ENCODE assay signal across 31 cellular contexts in the genomic region with DNA sequence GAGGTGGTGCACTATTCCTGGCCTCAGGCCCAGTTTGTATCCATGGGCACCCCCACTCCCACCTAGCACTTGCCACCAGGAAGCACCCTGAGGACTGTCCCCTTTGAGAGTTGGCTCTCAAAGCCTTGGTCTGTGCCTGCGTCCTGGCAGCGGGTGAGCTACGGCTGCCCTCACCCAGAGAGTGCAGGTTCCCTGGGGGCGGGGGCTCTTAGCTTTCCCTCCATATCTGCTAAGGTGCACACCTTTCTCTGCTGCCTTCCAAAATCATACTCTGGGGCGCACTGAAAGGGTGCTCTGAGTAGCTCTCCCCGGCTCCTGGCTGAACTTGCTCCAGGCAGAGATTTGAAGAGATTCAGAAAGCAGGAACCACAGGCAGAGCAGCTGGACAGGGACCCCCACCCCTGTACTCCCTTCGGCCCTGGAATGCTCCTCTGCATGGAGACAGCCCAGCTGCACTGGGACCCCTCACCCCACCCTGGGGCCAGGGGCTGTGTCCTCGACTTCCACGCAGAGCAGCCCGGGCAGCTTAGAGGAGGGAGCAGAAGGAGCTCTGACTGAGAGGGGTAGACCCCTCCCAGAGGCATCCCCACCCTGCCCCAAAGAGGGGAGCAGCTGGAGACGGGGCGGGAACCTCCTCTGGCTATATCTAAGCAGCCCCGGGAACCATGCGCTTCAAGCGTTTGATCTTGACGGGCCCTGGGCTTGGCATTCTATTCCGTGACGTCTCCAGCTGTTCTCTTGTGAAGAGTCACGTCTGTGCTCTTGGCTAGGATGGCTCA. TPM values are rescaled to one million over a fixed set of nuclear protein-coding genes. Genes with fewer than 3 reads are reported as not detected.
DNase-seq lines count a peak whose midpoint lies in the region; ATAC-seq lines count a peak whose summit lies in the region.
"Had no signal": no experiment of that assay in that cellular context is flagged by ENCODE, and none has a peak within 500 bp of the region (broad histone marks: within the 10 kb centered on the region; RNA-seq: fewer than 3 reads in every experiment).

No MANE protein-coding gene starts in this region.

- peak; percentile 25 for DNase-seq in activated naive CD8-positive, alpha-beta T cell treated with anti-CD3 and anti-CD28 coated beads, Interleukin-2, amount 10 ng/mL, durations not matched to agents 7 days and 5 days
- DNase-seq in activated naive CD8-positive, alpha-beta T cell treated with anti-CD3 and anti-CD28 coated beads for 36 hours, result no peak
- peak; percentile 77 for DNase-seq in NCI-H69 (lab: John Stamatoyannopoulos, UW)
- peak; percentile 31 for DNase-seq in fibroblast of peridontal ligament (ENCODE audit: extremely low read depth)
- peak; percentile 72 for DNase-seq in posterior vena cava (ENCODE audit: low spot score)
- no peak for DNase-seq in NCI-H1694 treated with DMSO at 0.1 percent for 48 hours (lab: John Stamatoyannopoulos, UW)
- DNase-seq: activated CD4-positive, alpha-beta T cell treated with anti-CD3 and anti-CD28 coated beads, Interleukin-2, amount 10 ng/mL, durations not matched to agents 7 days and 5 days; activated naive CD8-positive, alpha-beta T cell treated with anti-CD3 and anti-CD28 coated beads, Interleukin-2, amount 50 U/mL, for 24 hours; BE2C; brain microvascular endothelial cell; colonic mucosa; effector memory CD8-positive, alpha-beta T cell; GDM1; KBM-7; lower lobe of right lung; MG63; NCI-H1436 treated with DMSO at 0.1 percent for 48 hours; NK-92 treated with Interleukin-12 subunit alpha and Interleukin-12 subunit beta, amount 100 ng/mL, for 24 hours; stimulated activated CD4-positive, alpha-beta T cell treated with anti-CD3 and anti-CD28 coated beads, Interleukin-1b, Interleukin-23, amount 100 ng/mL, for 48 hours; T-helper 17 cell had no signal

- H3K4me1 Mint-ChIP-seq in activated naive CD8-positive, alpha-beta T cell treated with anti-CD3 and anti-CD28 coated beads, Interleukin-2, amount 10 ng/mL, durations not matched to agents 7 days and 5 days, result peaks cover 10% of the 10 kb centered on the region
- H3K4me1 Mint-ChIP-seq in activated naive CD8-positive, alpha-beta T cell treated with anti-CD3 and anti-CD28 coated beads for 36 hours, result peaks cover 5% of the 10 kb centered on the region
- H3K4me1 Mint-ChIP-seq: neural crest cell had no signal

- H3K27me3 Mint-ChIP-seq in activated naive CD8-positive, alpha-beta T cell treated with anti-CD3 and anti-CD28 coated beads, Interleukin-2, amount 10 ng/mL, durations not matched to agents 7 days and 5 days, result peaks cover 3% of the 10 kb centered on the region
- no peaks in the 10 kb centered on the region for H3K27me3 Mint-ChIP-seq in activated naive CD8-positive, alpha-beta T cell treated with anti-CD3 and anti-CD28 coated beads for 36 hours
- H3K27me3 Mint-ChIP-seq: activated CD4-positive, alpha-beta T cell treated with anti-CD3 and anti-CD28 coated beads, Interleukin-2, amount 10 ng/mL, durations not matched to agents 7 days and 5 days; activated naive CD8-positive, alpha-beta T cell treated with anti-CD3 and anti-CD28 coated beads, Interleukin-2, amount 50 U/mL, for 24 hours; activated T-helper 17 cell treated with anti-CD3 and anti-CD28 coated beads, Interleukin-2, amount 50 U/mL, for 72 hours; T-helper 17 cell had no signal

- H3K9me3 Mint-ChIP-seq in activated naive CD8-positive, alpha-beta T cell treated with anti-CD3 and anti-CD28 coated beads, Interleukin-2, amount 10 ng/mL, durations not matched to agents 7 days and 5 days, result no peaks in the 10 kb centered on the region
- H3K9me3 Mint-ChIP-seq in activated naive CD8-positive, alpha-beta T cell treated with anti-CD3 and anti-CD28 coated beads for 36 hours, result no peaks in the 10 kb centered on the region
- H3K9me3 Mint-ChIP-seq: activated naive CD8-positive, alpha-beta T cell treated with anti-CD3 and anti-CD28 coated beads, Interleukin-2, amount 50 U/mL, for 24 hours; activated T-helper 17 cell treated with anti-CD3 and anti-CD28 coated beads, Interleukin-2, amount 50 U/mL, for 72 hours; effector memory CD8-positive, alpha-beta T cell; neural crest cell had no signal

- H3K36me3 Mint-ChIP-seq in activated naive CD8-positive, alpha-beta T cell treated with anti-CD3 and anti-CD28 coated beads, Interleukin-2, amount 10 ng/mL, durations not matched to agents 7 days and 5 days, result peaks cover 2% of the 10 kb centered on the region
- peaks cover 5% of the 10 kb centered on the region for H3K36me3 Mint-ChIP-seq in activated naive CD8-positive, alpha-beta T cell treated with anti-CD3 and anti-CD28 coated beads for 36 hours

- H3K4me3 Mint-ChIP-seq in activated naive CD8-positive, alpha-beta T cell treated with anti-CD3 and anti-CD28 coated beads, Interleukin-2, amount 10 ng/mL, durations not matched to agents 7 days and 5 days, result no peak overlapping the region
- H3K4me3 Mint-ChIP-seq in activated naive CD8-positive, alpha-beta T cell treated with anti-CD3 and anti-CD28 coated beads for 36 hours, result no peak overlapping the region
- H3K4me3 Mint-ChIP-seq: activated CD4-positive, alpha-beta T cell treated with anti-CD3 and anti-CD28 coated beads, Interleukin-2, amount 10 ng/mL, durations not matched to agents 7 days and 5 days; activated naive CD8-positive, alpha-beta T cell treated with anti-CD3 and anti-CD28 coated beads, Interleukin-2, amount 50 U/mL, for 24 hours; activated T-helper 17 cell treated with anti-CD3 and anti-CD28 coated beads, Interleukin-2, amount 50 U/mL, for 72 hours; effector memory CD8-positive, alpha-beta T cell; neural crest cell; T-helper 17 cell had no signal

- no peak for ATAC-seq in activated naive CD8-positive, alpha-beta T cell treated with anti-CD3 and anti-CD28 coated beads, Interleukin-2, amount 10 ng/mL, durations not matched to agents 7 days and 5 days (ENCODE audit: low read depth)
- ATAC-seq in GM21529 (IDR thresholded peaks at IDR 0.05; ENCODE audit: unreplicated experiment), result no peak
- ATAC-seq in GM18511 (IDR thresholded peaks at IDR 0.05; ENCODE audit: unreplicated experiment), result no peak
- ATAC-seq: activated naive CD8-positive, alpha-beta T cell treated with anti-CD3 and anti-CD28 coated beads, Interleukin-2, amount 50 U/mL, for 24 hours; activated T-helper 17 cell treated with anti-CD3 and anti-CD28 coated beads, Interleukin-2, amount 50 U/mL, for 72 hours; effector memory CD8-positive, alpha-beta T cell; gastroesophageal sphincter; lower lobe of right lung; mucosa of descending colon; psoas muscle; T-helper 17 cell had no signal

- POLR2A ChIA-PET in activated naive CD8-positive, alpha-beta T cell treated with anti-CD3 and anti-CD28 coated beads, Interleukin-2, amount 10 ng/mL, durations not matched to agents 7 days and 5 days (lab: Charles Lee), result no interaction called here

- intact Hi-C loops in posterior vena cava (cut with DNase I), result no loop called here

- H3K27ac Mint-ChIP-seq in activated naive CD8-positive, alpha-beta T cell treated with anti-CD3 and anti-CD28 coated beads, Interleukin-2, amount 10 ng/mL, durations not matched to agents 7 days and 5 days, result no peak overlapping the region
- H3K27ac Mint-ChIP-seq in activated naive CD8-positive, alpha-beta T cell treated with anti-CD3 and anti-CD28 coated beads for 36 hours, result no peak overlapping the region
- H3K27ac Mint-ChIP-seq: activated CD4-positive, alpha-beta T cell treated with anti-CD3 and anti-CD28 coated beads, Interleukin-2, amount 10 ng/mL, durations not matched to agents 7 days and 5 days; activated naive CD8-positive, alpha-beta T cell treated with anti-CD3 and anti-CD28 coated beads, Interleukin-2, amount 50 U/mL, for 24 hours; activated T-helper 17 cell treated with anti-CD3 and anti-CD28 coated beads, Interleukin-2, amount 50 U/mL, for 72 hours; effector memory CD8-positive, alpha-beta T cell; T-helper 17 cell had no signal

RNA-seq across cellular contexts. Expression of a gene that starts 7.3 kb away (rescaled TPM):
- 10 to 100 TPM; 24.2 to 26.6 TPM for total RNA-seq in activated naive CD8-positive, alpha-beta T cell treated with anti-CD3 and anti-CD28 coated beads, Interleukin-2, amount 10 ng/mL, durations not matched to agents 7 days and 5 days
- total RNA-seq in activated naive CD8-positive, alpha-beta T cell treated with anti-CD3 and anti-CD28 coated beads for 36 hours, result 1 to 10 TPM; 6.7 to 9.6 TPM
- 1 to 10 TPM; 4.7 to 7.2 TPM for total RNA-seq in posterior vena cava
- total RNA-seq: HT1080, NCI-H460 had no signal

RNA-seq across cellular contexts. Expression of a gene that starts 7.8 kb away (rescaled TPM):
- not detected for total RNA-seq in activated naive CD8-positive, alpha-beta T cell treated with anti-CD3 and anti-CD28 coated beads, Interleukin-2, amount 10 ng/mL, durations not matched to agents 7 days and 5 days
- not detected for total RNA-seq in activated naive CD8-positive, alpha-beta T cell treated with anti-CD3 and anti-CD28 coated beads for 36 hours
- not detected for total RNA-seq in posterior vena cava
- total RNA-seq: activated T-helper 17 cell treated with anti-CD3 and anti-CD28 coated beads, Interleukin-2, amount 50 U/mL, for 72 hours; gastroesophageal sphincter; H4; lower lobe of right lung; NCI-H460; psoas muscle; SK-MEL-5 had no signal

RNA-seq across cellular contexts. Expression of a gene that starts 51.6 kb away (rescaled TPM):
- 10 to 100 TPM; 46.8 to 48.2 TPM for total RNA-seq in activated naive CD8-positive, alpha-beta T cell treated with anti-CD3 and anti-CD28 coated beads, Interleukin-2, amount 10 ng/mL, durations not matched to agents 7 days and 5 days
- total RNA-seq in activated naive CD8-positive, alpha-beta T cell treated with anti-CD3 and anti-CD28 coated beads for 36 hours, result 10 to 100 TPM; 46.9 to 54.2 TPM
- total RNA-seq in posterior vena cava, result 10 to 100 TPM; 47.4 to 49.6 TPM

Comparison
In these comparisons a context has a peak if more than half of its experiments do, and no peak if none do; other contexts are left out.
1. DNase-seq: peak in activated naive CD8-positive, alpha-beta T cell treated with anti-CD3 and anti-CD28 coated beads, Interleukin-2, amount 10 ng/mL, durations not matched to agents 7 days and 5 days (single experiment), NCI-H69 (single experiment), fibroblast of peridontal ligament (single experiment) and posterior vena cava (single experiment); none in activated naive CD8-positive, alpha-beta T cell treated with anti-CD3 and anti-CD28 coated beads for 36 hours (single experiment) and NCI-H1694 treated with DMSO at 0.1 percent for 48 hours (single experiment).